ENCODE assay signal across 27 cellular contexts in the genomic region with DNA sequence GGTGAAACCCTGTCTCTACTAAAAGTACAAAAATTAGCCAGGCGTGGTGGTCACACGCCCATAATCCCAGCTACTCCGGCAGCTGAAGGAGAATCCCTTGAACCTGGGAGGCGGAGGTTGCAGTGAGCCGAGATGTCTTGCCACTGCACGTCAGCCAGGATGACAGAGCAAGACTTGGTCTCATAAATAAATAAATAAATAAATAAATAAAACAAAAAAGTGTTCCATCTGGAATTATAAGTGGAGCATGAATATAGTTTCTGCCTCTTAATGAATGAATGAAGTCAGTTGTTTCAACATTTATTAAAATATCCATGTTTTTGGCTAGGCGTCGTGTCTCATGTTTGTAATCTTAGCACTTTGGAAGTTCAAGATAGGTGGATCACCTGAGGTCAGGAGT.
"Had no signal": no experiment of that assay in that cellular context is flagged by ENCODE, and none has a peak within 500 bp of the region (broad histone marks: within the 10 kb centered on the region; RNA-seq: fewer than 3 reads in every experiment).

No MANE protein-coding gene starts in this region.

- H3K36me3 ChIP-seq: suprapubic skin, thoracic aorta, thyroid gland, tibial nerve, transverse colon, upper lobe of left lung, upper lobe of right lung, uterus had no signal

- H3K4me1 Mint-ChIP-seq: stimulated activated effector memory CD8-positive, alpha-beta T cell treated with anti-CD3 and anti-CD28 coated beads, Interleukin-12 subunit alpha, Interleukin-12 subunit beta, amount 100 ng/mL, for 72 hours had no signal

- H3K9me3 Mint-ChIP-seq: stimulated activated effector memory CD8-positive, alpha-beta T cell treated with anti-CD3 and anti-CD28 coated beads, Interleukin-12 subunit alpha, Interleukin-12 subunit beta, amount 100 ng/mL, for 72 hours; stimulated activated memory B cell treated with anti-CD40 and anti-IgM and Interleukin-4, amounts not matched to agents 10 μg/mL and 1 μg/mL and 100 μg/mL, for 72 hours; stimulated activated naive B cell treated with anti-CD40 and anti-IgM and Interleukin-4, amounts not matched to agents 10 μg/mL and 1 μg/mL and 100 μg/mL, for 72 hours; stimulated activated naive CD8-positive, alpha-beta T cell treated with anti-CD3 and anti-CD28 coated beads, Interleukin-15, amount 100 ng/mL, for 72 hours; stimulated activated naive CD8-positive, alpha-beta T cell treated with anti-CD3 and anti-CD28 coated beads, Interleukin-15, Interleukin-2, amounts not matched to agents 100 ng/mL and 50 ng/mL, for 24 hours; type B pancreatic cell had no signal

- H3K27me3 Mint-ChIP-seq: stimulated activated memory B cell treated with anti-CD40 and anti-IgM and Interleukin-4, amounts not matched to agents 10 μg/mL and 1 μg/mL and 100 μg/mL, for 72 hours; stimulated activated naive B cell treated with anti-CD40 and anti-IgM and Interleukin-4, amounts not matched to agents 10 μg/mL and 1 μg/mL and 100 μg/mL, for 72 hours; stimulated activated naive CD8-positive, alpha-beta T cell treated with anti-CD3 and anti-CD28 coated beads, Interleukin-15, amount 100 ng/mL, for 72 hours; stimulated activated naive CD8-positive, alpha-beta T cell treated with anti-CD3 and anti-CD28 coated beads, Interleukin-15, Interleukin-2, amounts not matched to agents 100 ng/mL and 50 ng/mL, for 24 hours; type B pancreatic cell had no signal

- H3K9me3 ChIP-seq: stomach, suprapubic skin, testis, thoracic aorta, thyroid gland, tibial artery, tibial nerve, transverse colon, upper lobe of left lung, upper lobe of right lung, uterus, vagina had no signal

- H3K27ac ChIP-seq: stomach, suprapubic skin, testis, thoracic aorta, thyroid gland, tibial artery, tibial nerve, transverse colon, upper lobe of left lung, upper lobe of right lung, uterus, vagina had no signal

- H3K4me3 ChIP-seq: stomach, suprapubic skin, testis, thoracic aorta, thyroid gland, tibial artery, tibial nerve, transverse colon, upper lobe of left lung, upper lobe of right lung, uterus, vagina had no signal

- H3K4me3 Mint-ChIP-seq: stimulated activated effector memory CD8-positive, alpha-beta T cell treated with anti-CD3 and anti-CD28 coated beads, Interleukin-12 subunit alpha, Interleukin-12 subunit beta, amount 100 ng/mL, for 72 hours; stimulated activated memory B cell treated with anti-CD40 and anti-IgM and Interleukin-4, amounts not matched to agents 10 μg/mL and 1 μg/mL and 100 μg/mL, for 72 hours; stimulated activated naive B cell treated with anti-CD40 and anti-IgM and Interleukin-4, amounts not matched to agents 10 μg/mL and 1 μg/mL and 100 μg/mL, for 72 hours; stimulated activated naive CD8-positive, alpha-beta T cell treated with anti-CD3 and anti-CD28 coated beads, Interleukin-15, amount 100 ng/mL, for 72 hours; stimulated activated naive CD8-positive, alpha-beta T cell treated with anti-CD3 and anti-CD28 coated beads, Interleukin-15, Interleukin-2, amounts not matched to agents 100 ng/mL and 50 ng/mL, for 24 hours; type B pancreatic cell had no signal

- H3K27ac Mint-ChIP-seq: stimulated activated memory B cell treated with anti-CD40 and anti-IgM and Interleukin-4, amounts not matched to agents 10 μg/mL and 1 μg/mL and 100 μg/mL, for 72 hours; stimulated activated naive B cell treated with anti-CD40 and anti-IgM and Interleukin-4, amounts not matched to agents 10 μg/mL and 1 μg/mL and 100 μg/mL, for 72 hours; stimulated activated naive CD8-positive, alpha-beta T cell treated with anti-CD3 and anti-CD28 coated beads, Interleukin-15, Interleukin-2, amounts not matched to agents 100 ng/mL and 50 ng/mL, for 24 hours; type B pancreatic cell had no signal

- H3K4me1 ChIP-seq: suprapubic skin, testis, tibial artery, tibial nerve, transverse colon, upper lobe of right lung, uterus, vagina had no signal

- H3K27me3 ChIP-seq: stomach, suprapubic skin, testis, thyroid gland, tibial artery, tibial nerve, transverse colon, upper lobe of left lung, upper lobe of right lung, uterus, vagina had no signal

- DNase-seq: stimulated activated CD4-positive, alpha-beta T cell treated with anti-CD3 and anti-CD28 coated beads, Interleukin-2, amount 100 ng/mL, for 48 hours; stimulated activated CD4-positive, alpha-beta T cell treated with anti-CD3 and anti-CD28 coated beads, Interleukin-4, amount 100 ng/mL, for 1 hour; stimulated activated CD4-positive, alpha-beta T cell treated with anti-CD3 and anti-CD28 coated beads, Interleukin-4, amount 100 ng/mL, for 24 hours; stimulated activated CD4-positive, alpha-beta T cell treated with anti-CD3 and anti-CD28 coated beads, Interleukin-4, amount 100 ng/mL, for 4 hours; stimulated activated naive B cell treated with anti-CD40 and anti-IgM and Interleukin-4, amounts not matched to agents 10 μg/mL and 1 μg/mL and 100 μg/mL, for 72 hours; stimulated activated naive CD4-positive, alpha-beta T cell; stimulated activated naive CD4-positive, alpha-beta T cell treated with Interleukin-2 at 50 U/mL for 16 hours; stimulated activated naive CD8-positive, alpha-beta T cell treated with anti-CD3 and anti-CD28 coated beads, Interleukin-15, amount 100 ng/mL, for 72 hours; stimulated activated naive CD8-positive, alpha-beta T cell treated with anti-CD3 and anti-CD28 coated beads, Interleukin-15, Interleukin-2, amounts not matched to agents 100 U/mL and 50 U/mL, for 24 hours; stomach; substantia nigra; testis; thyroid gland; tibial artery; transverse colon; trophoblast cell; upper lobe of left lung; upper lobe of right lung; uterus had no signal
